Comparison of ENCODE assay signal across 8 cellular contexts in genomic region chr5:142012792-142013388, GRCh38. TPM values are rescaled to one million over a fixed set of nuclear protein-coding genes. Genes with fewer than 3 reads are reported as not detected.
DNase-seq lines count a peak whose midpoint lies in the region; ATAC-seq and TF ChIP-seq lines count a peak whose summit lies in the region.

Gene GNPDA1, minus strand, starts transcription at chr5:142013027. Its CDS starts 992 bp downstream, at chr5:142012035.

- CTCF ChIA-PET in activated CD4-positive, alpha-beta memory T cell treated with anti-CD3 and anti-CD28 coated beads, Interleukin-2, amount 10 ng/mL, durations not matched to agents 7 days and 5 days (lab: Charles Lee) = interaction anchor here (1.2 to 13.0 kb wide), 19 partner anchors 12 to 320 kb away, joined by 3 to 180 read pairs (median 8); partner anchors contain the start of genes NDFIP1 and RNF14

- ATAC-seq in HG02981 (IDR thresholded peaks at IDR 0.05; ENCODE audit: unreplicated experiment) (peak; percentile 50), lung (ENCODE audit: insufficient read depth, low FRiP score) (peak; percentile 86)

- H3K27me3 ChIP-seq in lung (ENCODE audit: control insufficient read depth, insufficient read depth) = no peaks in the 10 kb centered on the region

- WGBS in lung, 2 donors = 1 to 3% methylated on average over 46 to 58 of the region's 58 CpGs

- DNase-seq in SIG-M5 treated with dmso at 0.1 percent for 504 hours (lab: John Stamatoyannopoulos, UW; ENCODE audit: unreplicated experiment) = peak; percentile 55
- no peak for DNase-seq in SIG-M5 (lab: John Stamatoyannopoulos, UW)
- peak; percentile 92 for DNase-seq in NCI-H69 (lab: John Stamatoyannopoulos, UW)
- DNase-seq in activated CD4-positive, alpha-beta memory T cell treated with anti-CD3 and anti-CD28 coated beads, Interleukin-2, amount 10 ng/mL, durations not matched to agents 7 days and 5 days = peak; percentile 77
- DNase-seq in effector CD4-positive, alpha-beta T cell = peak; percentile 56
- peak; percentile 77 for DNase-seq in lung (ENCODE audit: low spot score)
- peak; percentile 47 for DNase-seq in stimulated activated CD8-positive, alpha-beta memory T cell treated with anti-CD3 and anti-CD28 coated beads, Interleukin-12 subunit alpha, Interleukin-12 subunit beta, amount 100 ng/mL, for 1 hour (ENCODE audit: low read depth)

- peaks cover 16% of the 10 kb centered on the region for H3K36me3 Mint-ChIP-seq in activated CD4-positive, alpha-beta memory T cell treated with anti-CD3 and anti-CD28 coated beads, Interleukin-2, amount 10 ng/mL, durations not matched to agents 7 days and 5 days (ENCODE audit: low read depth)

- peak within 1 kb of the TSS; percentile 94 for H3K27ac Mint-ChIP-seq in activated CD4-positive, alpha-beta memory T cell treated with anti-CD3 and anti-CD28 coated beads, Interleukin-2, amount 10 ng/mL, durations not matched to agents 7 days and 5 days

- H3K4me1 Mint-ChIP-seq in activated CD4-positive, alpha-beta memory T cell treated with anti-CD3 and anti-CD28 coated beads, Interleukin-2, amount 10 ng/mL, durations not matched to agents 7 days and 5 days = peaks cover 64% of the 10 kb centered on the region

- H3K36me3 ChIP-seq in lung (ENCODE audit: control insufficient read depth in 2 of 2, insufficient read depth in 2 of 2, low read length in 2 of 2) = no peaks in the 10 kb centered on the region

- TF ChIP-seq CTCF in lung (IDR thresholded peaks at IDR 0.05; ENCODE audit: control extremely low read depth, extremely low read depth) = no peak

- peak within 1 kb of the TSS; percentile 68 for H3K4me3 ChIP-seq in lung

- no peaks in the 10 kb centered on the region for H3K9me3 ChIP-seq in lung (ENCODE audit: control insufficient read depth in 2 of 2, insufficient read depth in 1 of 2, low read length in 1 of 2)

- POLR2A ChIA-PET in activated CD4-positive, alpha-beta memory T cell treated with anti-CD3 and anti-CD28 coated beads, Interleukin-2, amount 10 ng/mL, durations not matched to agents 7 days and 5 days (lab: Charles Lee) = interaction anchor here (1.3 to 7.0 kb wide), 7 partner anchors 12 to 344 kb away, joined by 3 to 128 read pairs (median 15); partner anchors contain the start of genes NDFIP1 and RNF14

- peaks cover 2% of the 10 kb centered on the region for H3K9me3 Mint-ChIP-seq in activated CD4-positive, alpha-beta memory T cell treated with anti-CD3 and anti-CD28 coated beads, Interleukin-2, amount 10 ng/mL, durations not matched to agents 7 days and 5 days

- H3K27me3 Mint-ChIP-seq in activated CD4-positive, alpha-beta memory T cell treated with anti-CD3 and anti-CD28 coated beads, Interleukin-2, amount 10 ng/mL, durations not matched to agents 7 days and 5 days = no peaks in the 10 kb centered on the region

- peak within 1 kb of the TSS; percentile 82 to 93 for H3K27ac ChIP-seq in lung (ENCODE audit: low read depth in 1 of 2, low read length in 1 of 2)

- peak within 1 kb of the TSS; percentile 79 for H3K4me3 Mint-ChIP-seq in activated CD4-positive, alpha-beta memory T cell treated with anti-CD3 and anti-CD28 coated beads, Interleukin-2, amount 10 ng/mL, durations not matched to agents 7 days and 5 days

- H3K4me1 ChIP-seq in lung (ENCODE audit: control insufficient read depth in 2 of 2, insufficient read depth in 2 of 2, low read length in 2 of 2) = peaks cover 0 to 10% of the 10 kb centered on the region in 2 donors

RNA-seq across cellular contexts. Expression of gene GNPDA1, which starts in this region (rescaled TPM):
- 10 to 100 TPM; 27.1 to 32.1 TPM for total RNA-seq in activated CD4-positive, alpha-beta memory T cell treated with anti-CD3 and anti-CD28 coated beads, Interleukin-2, amount 10 ng/mL, durations not matched to agents 7 days and 5 days
- 10 to 100 TPM; 30.2 to 32.4 TPM for total RNA-seq in lung
- 10 to 100 TPM; 23.3 to 51.4 TPM for polyA plus RNA-seq in lung
